2 cellular contexts compared by ENCODE assay signal in the genomic region with DNA sequence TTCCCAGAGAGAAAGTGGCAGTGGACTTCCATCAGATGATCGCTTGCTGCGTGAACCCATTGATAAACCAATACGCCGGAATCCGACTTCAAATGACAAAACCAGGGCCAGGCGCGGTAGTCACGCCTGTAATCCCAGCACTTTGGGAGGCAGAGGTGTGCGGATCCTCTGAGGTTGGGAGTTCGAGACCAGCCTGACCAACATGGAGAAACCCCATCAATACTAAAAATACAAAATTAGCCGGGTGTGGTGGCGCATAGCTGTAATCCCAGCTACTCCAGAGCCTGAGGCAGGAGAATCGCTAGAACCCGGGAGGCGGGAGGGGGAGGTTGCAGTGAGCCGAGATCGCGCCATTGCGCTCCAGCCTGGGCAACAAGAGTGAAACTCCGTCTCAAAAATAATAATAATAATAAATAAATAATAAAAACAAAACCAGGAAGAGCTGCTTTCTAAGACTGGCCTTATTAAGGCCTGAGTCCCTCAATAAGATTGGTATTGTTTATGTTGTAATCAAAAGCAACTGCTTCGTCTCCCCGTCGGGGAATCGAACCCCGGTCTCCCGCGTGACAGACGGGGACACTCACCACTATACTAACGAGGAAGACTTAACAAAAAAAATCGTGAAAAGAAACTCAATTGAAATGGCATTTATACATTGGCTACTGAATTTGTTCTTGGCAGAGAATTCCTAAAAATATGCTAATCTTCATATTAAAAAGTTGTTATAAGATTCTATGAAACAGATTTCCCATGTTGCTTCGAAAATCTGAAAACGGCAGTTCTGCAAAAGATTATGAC.
TF ChIP-seq lines count a peak whose summit lies in the region.

No MANE protein-coding gene starts in this region.

TF ChIP-seq in HepG2, 621 proteins besides CTCF, POLR2A, EP300 and RAD21 (continued from another document and continues in another):
- TF ChIP-seq, protein P1, sequence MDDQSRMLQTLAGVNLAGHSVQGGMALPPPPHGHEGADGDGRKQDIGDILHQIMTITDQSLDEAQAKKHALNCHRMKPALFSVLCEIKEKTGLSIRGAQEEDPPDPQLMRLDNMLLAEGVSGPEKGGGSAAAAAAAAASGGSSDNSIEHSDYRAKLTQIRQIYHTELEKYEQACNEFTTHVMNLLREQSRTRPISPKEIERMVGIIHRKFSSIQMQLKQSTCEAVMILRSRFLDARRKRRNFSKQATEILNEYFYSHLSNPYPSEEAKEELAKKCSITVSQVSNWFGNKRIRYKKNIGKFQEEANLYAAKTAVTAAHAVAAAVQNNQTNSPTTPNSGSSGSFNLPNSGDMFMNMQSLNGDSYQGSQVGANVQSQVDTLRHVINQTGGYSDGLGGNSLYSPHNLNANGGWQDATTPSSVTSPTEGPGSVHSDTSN (CRISPR knock-in tag; IDR thresholded peaks at IDR 0.05; ENCODE audit: borderline replicate concordance) = no peak
- TF ChIP-seq, protein P2, sequence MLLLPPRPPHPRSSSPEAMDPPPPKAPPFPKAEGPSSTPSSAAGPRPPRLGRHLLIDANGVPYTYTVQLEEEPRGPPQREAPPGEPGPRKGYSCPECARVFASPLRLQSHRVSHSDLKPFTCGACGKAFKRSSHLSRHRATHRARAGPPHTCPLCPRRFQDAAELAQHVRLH (CRISPR knock-in tag; IDR thresholded peaks at IDR 0.05; ENCODE audit: borderline replicate concordance, low read depth) = no peak
- TF ChIP-seq ZMAT3 (CRISPR knock-in tag; conservative IDR thresholded peaks at IDR 0.05) (no peak), ZNF614 (CRISPR knock-in tag; IDR thresholded peaks at IDR 0.05; ENCODE audit: borderline replicate concordance) (peak; percentile 40; the same call in 1 of the 2 replicates), SKI (IDR thresholded peaks at IDR 0.05; ENCODE audit: partially characterized antibody) (no peak), MED13 (CRISPR knock-in tag; IDR thresholded peaks at IDR 0.05) (no peak), NCOR1 (IDR thresholded peaks at IDR 0.05; ENCODE audit: borderline replicate concordance, low read length) (0 out of 2 replicates have a peak, but pooled peaks have one; percentile 56), RBM39 (IDR thresholded peaks at IDR 0.05; ENCODE audit: low read depth, low read length, poor library complexity, severe bottlenecking) (no peak), ZSCAN30 (CRISPR knock-in tag; IDR thresholded peaks at IDR 0.05) (no peak), NFIB (CRISPR knock-in tag; IDR thresholded peaks at IDR 0.05; ENCODE audit: borderline replicate concordance) (no peak), RFXANK (CRISPR knock-in tag; IDR thresholded peaks at IDR 0.05) (no peak), KAT7 (CRISPR knock-in tag; IDR thresholded peaks at IDR 0.05; ENCODE audit: borderline replicate concordance) (no peak), CCDC6 (CRISPR knock-in tag; IDR thresholded peaks at IDR 0.05) (no peak)
- TF ChIP-seq, protein P3, sequence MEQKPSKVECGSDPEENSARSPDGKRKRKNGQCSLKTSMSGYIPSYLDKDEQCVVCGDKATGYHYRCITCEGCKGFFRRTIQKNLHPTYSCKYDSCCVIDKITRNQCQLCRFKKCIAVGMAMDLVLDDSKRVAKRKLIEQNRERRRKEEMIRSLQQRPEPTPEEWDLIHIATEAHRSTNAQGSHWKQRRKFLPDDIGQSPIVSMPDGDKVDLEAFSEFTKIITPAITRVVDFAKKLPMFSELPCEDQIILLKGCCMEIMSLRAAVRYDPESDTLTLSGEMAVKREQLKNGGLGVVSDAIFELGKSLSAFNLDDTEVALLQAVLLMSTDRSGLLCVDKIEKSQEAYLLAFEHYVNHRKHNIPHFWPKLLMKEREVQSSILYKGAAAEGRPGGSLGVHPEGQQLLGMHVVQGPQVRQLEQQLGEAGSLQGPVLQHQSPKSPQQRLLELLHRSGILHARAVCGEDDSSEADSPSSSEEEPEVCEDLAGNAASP (CRISPR knock-in tag; IDR thresholded peaks at IDR 0.05; ENCODE audit: borderline replicate concordance) = peak; percentile 22; the same call in 1 of the 2 replicates
- TF ChIP-seq, protein P4, sequence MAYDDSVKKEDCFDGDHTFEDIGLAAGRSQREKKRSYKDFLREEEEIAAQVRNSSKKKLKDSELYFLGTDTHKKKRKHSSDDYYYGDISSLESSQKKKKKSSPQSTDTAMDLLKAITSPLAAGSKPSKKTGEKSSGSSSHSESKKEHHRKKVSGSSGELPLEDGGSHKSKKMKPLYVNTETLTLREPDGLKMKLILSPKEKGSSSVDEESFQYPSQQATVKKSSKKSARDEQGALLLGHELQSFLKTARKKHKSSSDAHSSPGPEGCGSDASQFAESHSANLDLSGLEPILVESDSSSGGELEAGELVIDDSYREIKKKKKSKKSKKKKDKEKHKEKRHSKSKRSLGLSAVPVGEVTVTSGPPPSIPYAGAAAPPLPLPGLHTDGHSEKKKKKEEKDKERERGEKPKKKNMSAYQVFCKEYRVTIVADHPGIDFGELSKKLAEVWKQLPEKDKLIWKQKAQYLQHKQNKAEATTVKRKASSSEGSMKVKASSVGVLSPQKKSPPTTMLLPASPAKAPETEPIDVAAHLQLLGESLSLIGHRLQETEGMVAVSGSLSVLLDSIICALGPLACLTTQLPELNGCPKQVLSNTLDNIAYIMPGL (CRISPR knock-in tag; IDR thresholded peaks at IDR 0.05; ENCODE audit: borderline replicate concordance in 1 of 2, low read depth in 1 of 2) = peak; percentile 85 to 89; a peak in 3 of 4 replicates
- TF ChIP-seq, protein P5, sequence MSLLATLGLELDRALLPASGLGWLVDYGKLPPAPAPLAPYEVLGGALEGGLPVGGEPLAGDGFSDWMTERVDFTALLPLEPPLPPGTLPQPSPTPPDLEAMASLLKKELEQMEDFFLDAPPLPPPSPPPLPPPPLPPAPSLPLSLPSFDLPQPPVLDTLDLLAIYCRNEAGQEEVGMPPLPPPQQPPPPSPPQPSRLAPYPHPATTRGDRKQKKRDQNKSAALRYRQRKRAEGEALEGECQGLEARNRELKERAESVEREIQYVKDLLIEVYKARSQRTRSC (CRISPR knock-in tag; IDR thresholded peaks at IDR 0.05; ENCODE audit: low read depth) = no peak

TF ChIP-seq in K562, 482 proteins besides CTCF, POLR2A, EP300 and RAD21 (continued from another document and continues in another):
- TF ChIP-seq, protein P6, sequence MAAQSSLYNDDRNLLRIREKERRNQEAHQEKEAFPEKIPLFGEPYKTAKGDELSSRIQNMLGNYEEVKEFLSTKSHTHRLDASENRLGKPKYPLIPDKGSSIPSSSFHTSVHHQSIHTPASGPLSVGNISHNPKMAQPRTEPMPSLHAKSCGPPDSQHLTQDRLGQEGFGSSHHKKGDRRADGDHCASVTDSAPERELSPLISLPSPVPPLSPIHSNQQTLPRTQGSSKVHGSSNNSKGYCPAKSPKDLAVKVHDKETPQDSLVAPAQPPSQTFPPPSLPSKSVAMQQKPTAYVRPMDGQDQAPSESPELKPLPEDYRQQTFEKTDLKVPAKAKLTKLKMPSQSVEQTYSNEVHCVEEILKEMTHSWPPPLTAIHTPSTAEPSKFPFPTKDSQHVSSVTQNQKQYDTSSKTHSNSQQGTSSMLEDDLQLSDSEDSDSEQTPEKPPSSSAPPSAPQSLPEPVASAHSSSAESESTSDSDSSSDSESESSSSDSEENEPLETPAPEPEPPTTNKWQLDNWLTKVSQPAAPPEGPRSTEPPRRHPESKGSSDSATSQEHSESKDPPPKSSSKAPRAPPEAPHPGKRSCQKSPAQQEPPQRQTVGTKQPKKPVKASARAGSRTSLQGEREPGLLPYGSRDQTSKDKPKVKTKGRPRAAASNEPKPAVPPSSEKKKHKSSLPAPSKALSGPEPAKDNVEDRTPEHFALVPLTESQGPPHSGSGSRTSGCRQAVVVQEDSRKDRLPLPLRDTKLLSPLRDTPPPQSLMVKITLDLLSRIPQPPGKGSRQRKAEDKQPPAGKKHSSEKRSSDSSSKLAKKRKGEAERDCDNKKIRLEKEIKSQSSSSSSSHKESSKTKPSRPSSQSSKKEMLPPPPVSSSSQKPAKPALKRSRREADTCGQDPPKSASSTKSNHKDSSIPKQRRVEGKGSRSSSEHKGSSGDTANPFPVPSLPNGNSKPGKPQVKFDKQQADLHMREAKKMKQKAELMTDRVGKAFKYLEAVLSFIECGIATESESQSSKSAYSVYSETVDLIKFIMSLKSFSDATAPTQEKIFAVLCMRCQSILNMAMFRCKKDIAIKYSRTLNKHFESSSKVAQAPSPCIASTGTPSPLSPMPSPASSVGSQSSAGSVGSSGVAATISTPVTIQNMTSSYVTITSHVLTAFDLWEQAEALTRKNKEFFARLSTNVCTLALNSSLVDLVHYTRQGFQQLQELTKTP (IDR thresholded peaks at IDR 0.05; ENCODE audit: low read depth in 1 of 2, partially characterized antibody in 2 of 2) = peak in 1 of 2 experiments; percentile 65
- TF ChIP-seq CXXC5 (CRISPR knock-in tag; IDR thresholded peaks at IDR 0.05) (peak; percentile 49; the same call in 1 of the 2 replicates), JUND (IDR thresholded peaks at IDR 0.05; ENCODE audit: borderline replicate concordance, low read depth, low read length) (peak; percentile 30; the same call in 1 of the 2 replicates), JUND (tag; IDR thresholded peaks at IDR 0.05; ENCODE audit: borderline replicate concordance, low read depth, low read length) (no peak; the same call in 2 of the 3 replicates), FOXJ2 (tag; IDR thresholded peaks at IDR 0.05) (peak; percentile 41), PYGO2 (tag; IDR thresholded peaks at IDR 0.05) (no peak), BRD9 (IDR thresholded peaks at IDR 0.05; ENCODE audit: low read depth, partially characterized antibody) (peak; percentile 95), POLR3A (IDR thresholded peaks at IDR 0.05; ENCODE audit: borderline replicate concordance, extremely low read depth, insufficient read depth, insufficient read length) (peak; percentile 89), PCBP2 (IDR thresholded peaks at IDR 0.05; ENCODE audit: low read depth, low read length, poor library complexity, severe bottlenecking) (no peak), ILF3 (IDR thresholded peaks at IDR 0.05; ENCODE audit: borderline replicate concordance) (no peak), BDP1 (IDR thresholded peaks at IDR 0.05; ENCODE audit: insufficient read depth, insufficient read length) (peak; percentile 58), GATAD2B (IDR thresholded peaks at IDR 0.05; ENCODE audit: borderline replicate concordance) (peak; percentile 63; the same call in 1 of the 2 replicates), RFX7 (CRISPR knock-in tag; IDR thresholded peaks at IDR 0.05) (no peak), NONO (IDR thresholded peaks at IDR 0.05; ENCODE audit: low read depth in 2 of 2, low read length in 1 of 2) (0 out of 4 replicates have a peak, but pooled peaks of 1 of the 2 experiments have one; percentile 23)
- TF ChIP-seq, protein P7, sequence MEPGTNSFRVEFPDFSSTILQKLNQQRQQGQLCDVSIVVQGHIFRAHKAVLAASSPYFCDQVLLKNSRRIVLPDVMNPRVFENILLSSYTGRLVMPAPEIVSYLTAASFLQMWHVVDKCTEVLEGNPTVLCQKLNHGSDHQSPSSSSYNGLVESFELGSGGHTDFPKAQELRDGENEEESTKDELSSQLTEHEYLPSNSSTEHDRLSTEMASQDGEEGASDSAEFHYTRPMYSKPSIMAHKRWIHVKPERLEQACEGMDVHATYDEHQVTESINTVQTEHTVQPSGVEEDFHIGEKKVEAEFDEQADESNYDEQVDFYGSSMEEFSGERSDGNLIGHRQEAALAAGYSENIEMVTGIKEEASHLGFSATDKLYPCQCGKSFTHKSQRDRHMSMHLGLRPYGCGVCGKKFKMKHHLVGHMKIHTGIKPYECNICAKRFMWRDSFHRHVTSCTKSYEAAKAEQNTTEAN (CRISPR knock-in tag; IDR thresholded peaks at IDR 0.05) = no peak
- TF ChIP-seq, protein P8, sequence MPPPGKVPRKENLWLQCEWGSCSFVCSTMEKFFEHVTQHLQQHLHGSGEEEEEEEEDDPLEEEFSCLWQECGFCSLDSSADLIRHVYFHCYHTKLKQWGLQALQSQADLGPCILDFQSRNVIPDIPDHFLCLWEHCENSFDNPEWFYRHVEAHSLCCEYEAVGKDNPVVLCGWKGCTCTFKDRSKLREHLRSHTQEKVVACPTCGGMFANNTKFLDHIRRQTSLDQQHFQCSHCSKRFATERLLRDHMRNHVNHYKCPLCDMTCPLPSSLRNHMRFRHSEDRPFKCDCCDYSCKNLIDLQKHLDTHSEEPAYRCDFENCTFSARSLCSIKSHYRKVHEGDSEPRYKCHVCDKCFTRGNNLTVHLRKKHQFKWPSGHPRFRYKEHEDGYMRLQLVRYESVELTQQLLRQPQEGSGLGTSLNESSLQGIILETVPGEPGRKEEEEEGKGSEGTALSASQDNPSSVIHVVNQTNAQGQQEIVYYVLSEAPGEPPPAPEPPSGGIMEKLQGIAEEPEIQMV (tag; conservative IDR thresholded peaks at IDR 0.05; ENCODE audit: low read depth) = no peak
- TF ChIP-seq, protein P9, sequence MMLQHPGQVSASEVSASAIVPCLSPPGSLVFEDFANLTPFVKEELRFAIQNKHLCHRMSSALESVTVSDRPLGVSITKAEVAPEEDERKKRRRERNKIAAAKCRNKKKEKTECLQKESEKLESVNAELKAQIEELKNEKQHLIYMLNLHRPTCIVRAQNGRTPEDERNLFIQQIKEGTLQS (IDR thresholded peaks at IDR 0.05) = peak; percentile 49
- TF ChIP-seq, protein P9 (CRISPR knock-in tag; conservative IDR thresholded peaks at IDR 0.05) = no peak
- TF ChIP-seq, protein P10, sequence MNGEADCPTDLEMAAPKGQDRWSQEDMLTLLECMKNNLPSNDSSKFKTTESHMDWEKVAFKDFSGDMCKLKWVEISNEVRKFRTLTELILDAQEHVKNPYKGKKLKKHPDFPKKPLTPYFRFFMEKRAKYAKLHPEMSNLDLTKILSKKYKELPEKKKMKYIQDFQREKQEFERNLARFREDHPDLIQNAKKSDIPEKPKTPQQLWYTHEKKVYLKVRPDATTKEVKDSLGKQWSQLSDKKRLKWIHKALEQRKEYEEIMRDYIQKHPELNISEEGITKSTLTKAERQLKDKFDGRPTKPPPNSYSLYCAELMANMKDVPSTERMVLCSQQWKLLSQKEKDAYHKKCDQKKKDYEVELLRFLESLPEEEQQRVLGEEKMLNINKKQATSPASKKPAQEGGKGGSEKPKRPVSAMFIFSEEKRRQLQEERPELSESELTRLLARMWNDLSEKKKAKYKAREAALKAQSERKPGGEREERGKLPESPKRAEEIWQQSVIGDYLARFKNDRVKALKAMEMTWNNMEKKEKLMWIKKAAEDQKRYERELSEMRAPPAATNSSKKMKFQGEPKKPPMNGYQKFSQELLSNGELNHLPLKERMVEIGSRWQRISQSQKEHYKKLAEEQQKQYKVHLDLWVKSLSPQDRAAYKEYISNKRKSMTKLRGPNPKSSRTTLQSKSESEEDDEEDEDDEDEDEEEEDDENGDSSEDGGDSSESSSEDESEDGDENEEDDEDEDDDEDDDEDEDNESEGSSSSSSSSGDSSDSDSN (IDR thresholded peaks at IDR 0.05; ENCODE audit: borderline replicate concordance in 1 of 2, low read depth in 2 of 2, low read length in 2 of 2) = no peak
